ENCODE assay signal across 7 cellular contexts in the genomic region with DNA sequence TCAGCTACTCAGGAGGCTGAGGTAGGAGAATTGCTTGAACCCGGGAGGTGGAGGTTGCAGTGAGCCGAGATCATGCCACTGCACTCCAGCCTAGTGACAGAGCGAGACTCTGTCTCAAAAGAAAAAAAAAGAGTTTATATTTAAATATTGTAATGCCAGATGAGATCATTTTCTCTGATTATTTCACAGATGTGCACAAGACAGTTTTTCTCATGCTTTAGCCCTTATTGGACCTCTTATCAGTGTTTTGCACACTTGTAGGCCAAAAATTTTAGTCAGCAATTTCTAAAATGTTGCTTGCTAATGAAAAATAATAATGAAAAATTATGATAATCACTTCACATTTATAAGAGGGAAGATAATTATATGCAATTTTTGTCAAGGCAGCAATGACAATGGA. TPM values are rescaled to one million over a fixed set of nuclear protein-coding genes. Genes with fewer than 3 reads are reported as not detected.
"Had no signal": no experiment of that assay in that cellular context is flagged by ENCODE, and none has a peak within 500 bp of the region (broad histone marks: within the 10 kb centered on the region; RNA-seq: fewer than 3 reads in every experiment).

No MANE protein-coding gene starts in this region.

RNA-seq across cellular contexts. Expression of gene TBPL2, which starts 36.0 kb away (rescaled TPM):
- total RNA-seq: GM23248, H1, H4, H7, H9, HFFc6 had no signal
- polyA plus RNA-seq: GM23248, GM23338 had no signal
